Comparison of ENCODE assay signal across 8 cellular contexts in genomic region chr12:56224102-56224701, GRCh38. TPM values are rescaled to one million over a fixed set of nuclear protein-coding genes. Genes with fewer than 3 reads are reported as not detected.
DNase-seq lines count a peak whose midpoint lies in the region; TF ChIP-seq lines count a peak whose summit lies in the region.

Gene NABP2 (plus strand): TSS chr12:56224342. CDS start chr12:56224857, 515 bp downstream.

- DNase-seq in GDM1 (lab: John Stamatoyannopoulos, UW) (peak; percentile 96), H9 (peak; percentile 100), M059J (ENCODE audit: low read depth) (peak; percentile 98), SIG-M5 treated with dmso at 0.1 percent for 504 hours (lab: John Stamatoyannopoulos, UW; ENCODE audit: unreplicated experiment) (peak; percentile 99), activated gamma-delta T cell treated with Interleukin-2 at 50 U/mL for 16 hours (peak; percentile 94), fibroblast of the conjunctiva (ENCODE audit: low read depth) (peak; percentile 95), stomach (peak; percentile 98)

- H3K27me3 ChIP-seq in H9 (ENCODE audit: insufficient read depth, low read length) (no peaks in the 10 kb centered on the region), neural cell (ENCODE audit: insufficient read depth, low read depth, low read length) (no peaks in the 10 kb centered on the region), stomach (no peaks in the 10 kb centered on the region)

- no peak within 1 kb of the TSS for H4K8ac ChIP-seq in H9 (replicated peaks; ENCODE audit: insufficient read length, low read depth, low read length)

- H3K4me1 ChIP-seq in H9 (ENCODE audit: insufficient read depth, low read length) = peaks cover 2% of the 10 kb centered on the region; the same call in 1 of the 2 replicates
- H3K4me1 ChIP-seq in stomach = peaks cover 44 to 52% (median 51%) of the 10 kb centered on the region in 4 donors

- H3K27ac ChIP-seq in H9 (ENCODE audit: insufficient read length, low read depth, low read length) = peak within 1 kb of the TSS; percentile 15
- H3K27ac ChIP-seq in neural cell (ENCODE audit: low read length) = peak within 1 kb of the TSS; percentile 59
- H3K27ac ChIP-seq in stomach = peak within 1 kb of the TSS; percentile 81 to 97 (median 97)

- H3K14ac ChIP-seq in H9 (ENCODE audit: insufficient read depth, low read length) = peak within 1 kb of the TSS; percentile 87; the same call in 1 of the 2 replicates

- no peak within 1 kb of the TSS for H3K23ac ChIP-seq in H9 (ENCODE audit: insufficient read length, low read depth, low read length)

- H2BK120ac ChIP-seq in H9 (ENCODE audit: low read depth, low read length, poor library complexity, severe bottlenecking) = no peak within 1 kb of the TSS

- intact Hi-C loops in stomach (cut with DNase I; ENCODE audit: low total_unique reads) = no loop called here

- H3K4me1 Mint-ChIP-seq in H9 = peaks cover 32 to 39% of the 10 kb centered on the region in 2 experiments

- H3K4me2 ChIP-seq in H9 (ENCODE audit: insufficient read depth, insufficient read length, low read length) (peak within 1 kb of the TSS; percentile 58), neural cell (ENCODE audit: low read length) (peak within 1 kb of the TSS; percentile 71)

- H3K9me3 Mint-ChIP-seq in H9 = no peaks in the 10 kb centered on the region; a peak in 1 of 5 replicates

- H3K18ac ChIP-seq in H9 (ENCODE audit: insufficient read length, low read depth, low read length) = peak within 1 kb of the TSS; percentile 86

- H2BK15ac ChIP-seq in H9 (ENCODE audit: low read depth, low read length) = no peak within 1 kb of the TSS

- H2AFZ ChIP-seq in H9 (ENCODE audit: low read length) (peak within 1 kb of the TSS; percentile 19), neural cell (ENCODE audit: low read depth, low read length) (peak within 1 kb of the TSS; percentile 49)

- H3K9ac ChIP-seq in H9 (ENCODE audit: extremely low read depth, insufficient read length, low read length) = peak within 1 kb of the TSS; percentile 61
- H3K9ac ChIP-seq in neural cell (ENCODE audit: low read length) = peak within 1 kb of the TSS; percentile 75

- H4K20me1 ChIP-seq in H9 (ENCODE audit: control insufficient read depth, insufficient read depth, insufficient read length) (peaks cover 3% of the 10 kb centered on the region), neural cell (ENCODE audit: insufficient read depth) (no peaks in the 10 kb centered on the region)

- peak within 1 kb of the TSS; percentile 30 for H2BK12ac ChIP-seq in H9 (ENCODE audit: insufficient read length, low read depth, low read length)

- TF ChIP-seq POLR2A in stomach (IDR thresholded peaks at IDR 0.05) = no peak

- peak; percentile 46 for TF ChIP-seq EP300 in neural cell (conservative IDR thresholded peaks at IDR 0.05; ENCODE audit: poor library complexity, severe bottlenecking)
- TF ChIP-seq EP300 in stomach (IDR thresholded peaks at IDR 0.05) = no peak

- H4K91ac ChIP-seq in H9 (ENCODE audit: insufficient read length, low read depth, low read length) = peak within 1 kb of the TSS; percentile 36

- H3T11ph ChIP-seq in H9 (ENCODE audit: low read length) = peak within 1 kb of the TSS; percentile 56

- H3K4ac ChIP-seq in H9 (ENCODE audit: low read depth, low read length) = no peak within 1 kb of the TSS; the same call in 1 of the 2 replicates

- TF ChIP-seq RAD21 in neural cell (conservative IDR thresholded peaks at IDR 0.05) = peak; percentile 75

- peak; percentile 92 for TF ChIP-seq CTCF in H9 (conservative IDR thresholded peaks at IDR 0.05)
- TF ChIP-seq CTCF in neural cell (IDR thresholded peaks at IDR 0.05; ENCODE audit: poor library complexity, severe bottlenecking) = peak; percentile 99
- peak in 6 of 7 experiments; percentile 6 to 99 (median 86) for TF ChIP-seq CTCF in stomach (IDR thresholded peaks at IDR 0.05)

- no peak within 1 kb of the TSS for H2BK20ac ChIP-seq in H9 (ENCODE audit: low read depth, low read length, poor library complexity, severe bottlenecking)

- H2AK5ac ChIP-seq in H9 (ENCODE audit: insufficient read length, low read length) = peak within 1 kb of the TSS; percentile 71

- peaks cover 5 to 14% (median 13%) of the 10 kb centered on the region in 3 experiments; a peak in 6 of 7 replicates for H3K36me3 Mint-ChIP-seq in H9 (ENCODE audit: insufficient read depth in 1 of 3, low read depth in 3 of 3)

- WGBS in H9 (ENCODE audit: extremely low coverage, insufficient read length, low lambda C conversion rate) = no CpG with 5 or more reads among the region's 41 CpGs
- 0 to 1% (median 0%) methylated on average over 25 to 41 of the region's 41 CpGs for WGBS in stomach, 5 donors

- H3K79me2 ChIP-seq in H9 (ENCODE audit: insufficient read depth, low read length) = no peaks in the 10 kb centered on the region; the same call in 1 of the 2 replicates
- peaks cover 9% of the 10 kb centered on the region for H3K79me2 ChIP-seq in neural cell (replicated peaks; ENCODE audit: insufficient read depth, low read length)

- peak within 1 kb of the TSS; percentile 2 for H3K56ac ChIP-seq in H9 (ENCODE audit: insufficient read length, low read depth, low read length)

- no peaks in the 10 kb centered on the region for H3K9me3 ChIP-seq in H9 (ENCODE audit: control insufficient read depth, low read depth, low read length)
- no peaks in the 10 kb centered on the region for H3K9me3 ChIP-seq in neural cell (ENCODE audit: low read length)
- no peaks in the 10 kb centered on the region for H3K9me3 ChIP-seq in stomach

- H3K23me2 ChIP-seq in H9 (ENCODE audit: insufficient read length, low read depth, low read length, poor library complexity, severe bottlenecking) = peaks cover 26% of the 10 kb centered on the region

- H4K5ac ChIP-seq in H9 (ENCODE audit: insufficient read length, low read depth, low read length) = peak within 1 kb of the TSS; percentile 57

- no peaks in the 10 kb centered on the region for H3K9me2 ChIP-seq in neural cell (ENCODE audit: insufficient read depth, low read length)

- no peaks in the 10 kb centered on the region for H3K36me3 ChIP-seq in neural cell (ENCODE audit: insufficient read depth, low read length)
- H3K36me3 ChIP-seq in stomach = peaks cover 8 to 24% (median 20%) of the 10 kb centered on the region in 4 donors

- H3K4me3 ChIP-seq in neural cell (ENCODE audit: low read length) = peak within 1 kb of the TSS; percentile 74
- peak within 1 kb of the TSS; percentile 57 to 79 (median 68) for H3K4me3 ChIP-seq in stomach

- H3F3A ChIP-seq in neural cell (ENCODE audit: insufficient read depth, low read length, poor library complexity, severe bottlenecking) = peaks cover 5% of the 10 kb centered on the region

- H3K79me1 ChIP-seq in H9 (ENCODE audit: insufficient read depth, low read depth, low read length, poor library complexity, severe bottlenecking) = no peaks in the 10 kb centered on the region

- no peak within 1 kb of the TSS for H2BK5ac ChIP-seq in H9 (ENCODE audit: insufficient read length, low read length)

- peak within 1 kb of the TSS; percentile 98 to 99 for H3K4me3 Mint-ChIP-seq in H9

- H3K27me3 Mint-ChIP-seq in H9 (ENCODE audit: low read depth) = no peaks in the 10 kb centered on the region

- peak within 1 kb of the TSS; percentile 86 to 98 (median 97) for H3K27ac Mint-ChIP-seq in H9

TF ChIP-seq in neural cell, 6 proteins besides CTCF, POLR2A, EP300 and RAD21:
- TF ChIP-seq SMC3 (conservative IDR thresholded peaks at IDR 0.05; ENCODE audit: poor library complexity) = peak; percentile 89
- peak; percentile 87 for TF ChIP-seq MXI1 (conservative IDR thresholded peaks at IDR 0.05; ENCODE audit: poor library complexity, severe bottlenecking)
- peak; percentile 68 for TF ChIP-seq POLR2AphosphoS5 (IDR thresholded peaks at IDR 0.05)
- no peak for TF ChIP-seq EZH2 (IDR thresholded peaks at IDR 0.05; ENCODE audit: borderline replicate concordance, insufficient read depth, low read length, poor library complexity, severe bottlenecking)
- TF ChIP-seq, protein P1, sequence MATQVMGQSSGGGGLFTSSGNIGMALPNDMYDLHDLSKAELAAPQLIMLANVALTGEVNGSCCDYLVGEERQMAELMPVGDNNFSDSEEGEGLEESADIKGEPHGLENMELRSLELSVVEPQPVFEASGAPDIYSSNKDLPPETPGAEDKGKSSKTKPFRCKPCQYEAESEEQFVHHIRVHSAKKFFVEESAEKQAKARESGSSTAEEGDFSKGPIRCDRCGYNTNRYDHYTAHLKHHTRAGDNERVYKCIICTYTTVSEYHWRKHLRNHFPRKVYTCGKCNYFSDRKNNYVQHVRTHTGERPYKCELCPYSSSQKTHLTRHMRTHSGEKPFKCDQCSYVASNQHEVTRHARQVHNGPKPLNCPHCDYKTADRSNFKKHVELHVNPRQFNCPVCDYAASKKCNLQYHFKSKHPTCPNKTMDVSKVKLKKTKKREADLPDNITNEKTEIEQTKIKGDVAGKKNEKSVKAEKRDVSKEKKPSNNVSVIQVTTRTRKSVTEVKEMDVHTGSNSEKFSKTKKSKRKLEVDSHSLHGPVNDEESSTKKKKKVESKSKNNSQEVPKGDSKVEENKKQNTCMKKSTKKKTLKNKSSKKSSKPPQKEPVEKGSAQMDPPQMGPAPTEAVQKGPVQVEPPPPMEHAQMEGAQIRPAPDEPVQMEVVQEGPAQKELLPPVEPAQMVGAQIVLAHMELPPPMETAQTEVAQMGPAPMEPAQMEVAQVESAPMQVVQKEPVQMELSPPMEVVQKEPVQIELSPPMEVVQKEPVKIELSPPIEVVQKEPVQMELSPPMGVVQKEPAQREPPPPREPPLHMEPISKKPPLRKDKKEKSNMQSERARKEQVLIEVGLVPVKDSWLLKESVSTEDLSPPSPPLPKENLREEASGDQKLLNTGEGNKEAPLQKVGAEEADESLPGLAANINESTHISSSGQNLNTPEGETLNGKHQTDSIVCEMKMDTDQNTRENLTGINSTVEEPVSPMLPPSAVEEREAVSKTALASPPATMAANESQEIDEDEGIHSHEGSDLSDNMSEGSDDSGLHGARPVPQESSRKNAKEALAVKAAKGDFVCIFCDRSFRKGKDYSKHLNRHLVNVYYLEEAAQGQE (IDR thresholded peaks at IDR 0.05; ENCODE audit: borderline replicate concordance) = peak; percentile 96
- TF ChIP-seq TAF1 (IDR thresholded peaks at IDR 0.05; ENCODE audit: low read depth) = peak; percentile 86

RNA-seq across cellular contexts. Expression of gene NABP2, which starts in this region (rescaled TPM):
- total RNA-seq in H9 (2021) (48.7 and 49.0 TPM in 2 replicates), stomach (10 to 100 TPM in 2 of 5 donors, 1 to 10 TPM in 3; 1.2 to 13.9 (median 8.0) TPM)
- total RNA-seq in M059J (2014; rRNA removed; shearing (Covaris generic)) = 64.4 and 73.3 TPM in 2 replicates
- polyA plus RNA-seq in neural cell (54.3 and 79.1 TPM in 2 replicates), stomach (10 to 100 TPM; 22.2 to 36.5 (median 28.0) TPM)
- 25.8 and 25.9 TPM in 2 replicates for polyA minus RNA-seq in neural cell

Comparison
In these comparisons a context has a peak if more than half of its experiments do, and no peak if none do; other contexts are left out.
1. Peak in every context shown above with its lines: DNase-seq, H3K4me3 ChIP-seq and H3K27ac ChIP-seq.
2. H3K27ac ChIP-seq: peak in every context shown above with its lines; median percentile 97 in stomach; 59 in neural cell; 15 in H9.